In the genomic region with DNA sequence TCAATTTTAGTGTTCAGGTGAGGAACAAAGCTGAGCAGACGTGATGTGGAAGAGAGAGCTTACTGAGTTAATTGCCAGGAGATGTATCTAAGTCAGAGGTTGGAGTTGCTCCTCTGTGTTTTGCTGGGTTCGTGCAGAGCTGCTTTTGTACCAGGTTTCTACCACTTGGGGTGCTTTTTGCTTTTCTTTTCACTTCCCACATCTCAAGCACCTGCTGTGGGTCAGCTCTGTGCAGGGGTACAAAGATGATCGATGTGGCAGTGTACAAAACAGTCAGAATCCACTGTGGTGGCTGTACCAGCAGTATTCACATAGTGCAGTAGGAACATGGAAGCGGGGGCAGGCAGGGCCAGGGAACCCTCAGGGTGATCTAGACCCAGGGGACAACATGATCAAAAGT, we compare ENCODE assay signal across 17 cellular contexts.
"Had no signal": no experiment of that assay in that cellular context is flagged by ENCODE, and none has a peak within 500 bp of the region (broad histone marks: within the 10 kb centered on the region; RNA-seq: fewer than 3 reads in every experiment).

No MANE protein-coding gene starts in this region.

- H3K4me3 ChIP-seq: gastrocnemius medialis, heart right ventricle, lung, tibial nerve, vagina had no signal

- H3K27me3 Mint-ChIP-seq: activated naive CD8-positive, alpha-beta T cell treated with anti-CD3 and anti-CD28 coated beads, Interleukin-2, amount 50 U/mL, for 24 hours; naive B cell had no signal

- DNase-seq: activated CD4-positive, alpha-beta T cell treated with anti-CD3 and anti-CD28 coated beads, Interleukin-2, amount 50 U/mL, for 48 hours; activated gamma-delta T cell treated with Interleukin-2 at 50 U/mL for 16 hours; activated naive CD8-positive, alpha-beta T cell treated with anti-CD3 and anti-CD28 coated beads, Interleukin-2, amount 50 U/mL, for 24 hours; activated T-cell treated with anti-CD3 and anti-CD28 coated beads, Interleukin-2, amount 50 U/mL, for 4 hours; gastrocnemius medialis; heart right ventricle; naive B cell; stimulated activated CD4-positive, alpha-beta T cell treated with anti-CD3 and anti-CD28 coated beads, Interleukin-2, amount 100 ng/mL, for 48 hours; stimulated activated naive CD4-positive, alpha-beta T cell; T-helper 1 cell; T1000 had no signal

- H3K9me3 ChIP-seq: gastrocnemius medialis, heart right ventricle, tibial nerve, vagina had no signal

- H3K27me3 ChIP-seq: gastrocnemius medialis, heart right ventricle, tibial nerve, vagina had no signal

- H3K27ac ChIP-seq: gastrocnemius medialis, heart right ventricle, parathyroid adenoma, tibial nerve, vagina had no signal

- H3K9me3 Mint-ChIP-seq: activated naive CD8-positive, alpha-beta T cell treated with anti-CD3 and anti-CD28 coated beads, Interleukin-2, amount 50 U/mL, for 24 hours; activated T-cell treated with anti-CD3 and anti-CD28 coated beads, Interleukin-2, amount 50 U/mL, for 4 hours; naive B cell had no signal

- ATAC-seq: activated naive CD8-positive, alpha-beta T cell treated with anti-CD3 and anti-CD28 coated beads, Interleukin-2, amount 50 U/mL, for 24 hours; activated T-cell treated with anti-CD3 and anti-CD28 coated beads, Interleukin-2, amount 50 U/mL, for 4 hours; gastrocnemius medialis; heart right ventricle had no signal

- H3K4me1 ChIP-seq: gastrocnemius medialis, heart right ventricle, parathyroid adenoma, tibial nerve, vagina had no signal

- H3K27ac Mint-ChIP-seq: activated naive CD8-positive, alpha-beta T cell treated with anti-CD3 and anti-CD28 coated beads, Interleukin-2, amount 50 U/mL, for 24 hours had no signal

- H3K4me3 Mint-ChIP-seq: activated naive CD8-positive, alpha-beta T cell treated with anti-CD3 and anti-CD28 coated beads, Interleukin-2, amount 50 U/mL, for 24 hours; activated T-cell treated with anti-CD3 and anti-CD28 coated beads, Interleukin-2, amount 50 U/mL, for 4 hours; naive B cell had no signal

- FAIRE-seq: astrocyte, bronchial epithelial cell had no signal
